In genomic region chr15:32091505-32092380, GRCh38 we compare ENCODE assay signal across 1 cellular context.
TF ChIP-seq lines count a peak whose summit lies in the region.

No MANE protein-coding gene starts in this region.

TF ChIP-seq in GM23338, 12 proteins besides CTCF, POLR2A, EP300 and RAD21 (continued from another document):
- TF ChIP-seq, protein P1, sequence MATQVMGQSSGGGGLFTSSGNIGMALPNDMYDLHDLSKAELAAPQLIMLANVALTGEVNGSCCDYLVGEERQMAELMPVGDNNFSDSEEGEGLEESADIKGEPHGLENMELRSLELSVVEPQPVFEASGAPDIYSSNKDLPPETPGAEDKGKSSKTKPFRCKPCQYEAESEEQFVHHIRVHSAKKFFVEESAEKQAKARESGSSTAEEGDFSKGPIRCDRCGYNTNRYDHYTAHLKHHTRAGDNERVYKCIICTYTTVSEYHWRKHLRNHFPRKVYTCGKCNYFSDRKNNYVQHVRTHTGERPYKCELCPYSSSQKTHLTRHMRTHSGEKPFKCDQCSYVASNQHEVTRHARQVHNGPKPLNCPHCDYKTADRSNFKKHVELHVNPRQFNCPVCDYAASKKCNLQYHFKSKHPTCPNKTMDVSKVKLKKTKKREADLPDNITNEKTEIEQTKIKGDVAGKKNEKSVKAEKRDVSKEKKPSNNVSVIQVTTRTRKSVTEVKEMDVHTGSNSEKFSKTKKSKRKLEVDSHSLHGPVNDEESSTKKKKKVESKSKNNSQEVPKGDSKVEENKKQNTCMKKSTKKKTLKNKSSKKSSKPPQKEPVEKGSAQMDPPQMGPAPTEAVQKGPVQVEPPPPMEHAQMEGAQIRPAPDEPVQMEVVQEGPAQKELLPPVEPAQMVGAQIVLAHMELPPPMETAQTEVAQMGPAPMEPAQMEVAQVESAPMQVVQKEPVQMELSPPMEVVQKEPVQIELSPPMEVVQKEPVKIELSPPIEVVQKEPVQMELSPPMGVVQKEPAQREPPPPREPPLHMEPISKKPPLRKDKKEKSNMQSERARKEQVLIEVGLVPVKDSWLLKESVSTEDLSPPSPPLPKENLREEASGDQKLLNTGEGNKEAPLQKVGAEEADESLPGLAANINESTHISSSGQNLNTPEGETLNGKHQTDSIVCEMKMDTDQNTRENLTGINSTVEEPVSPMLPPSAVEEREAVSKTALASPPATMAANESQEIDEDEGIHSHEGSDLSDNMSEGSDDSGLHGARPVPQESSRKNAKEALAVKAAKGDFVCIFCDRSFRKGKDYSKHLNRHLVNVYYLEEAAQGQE (IDR thresholded peaks at IDR 0.05; ENCODE audit: unreplicated experiment): no peak
- TF ChIP-seq CREB1 (CRISPR knock-in tag; IDR thresholded peaks at IDR 0.05; ENCODE audit: low read depth): no peak
- TF ChIP-seq ZNF114 (CRISPR knock-in tag; IDR thresholded peaks at IDR 0.05): no peak
- TF ChIP-seq JUNB (IDR thresholded peaks at IDR 0.05; ENCODE audit: unreplicated experiment): no peak
